Comparison of ENCODE assay signal across 11 cellular contexts in the genomic region with DNA sequence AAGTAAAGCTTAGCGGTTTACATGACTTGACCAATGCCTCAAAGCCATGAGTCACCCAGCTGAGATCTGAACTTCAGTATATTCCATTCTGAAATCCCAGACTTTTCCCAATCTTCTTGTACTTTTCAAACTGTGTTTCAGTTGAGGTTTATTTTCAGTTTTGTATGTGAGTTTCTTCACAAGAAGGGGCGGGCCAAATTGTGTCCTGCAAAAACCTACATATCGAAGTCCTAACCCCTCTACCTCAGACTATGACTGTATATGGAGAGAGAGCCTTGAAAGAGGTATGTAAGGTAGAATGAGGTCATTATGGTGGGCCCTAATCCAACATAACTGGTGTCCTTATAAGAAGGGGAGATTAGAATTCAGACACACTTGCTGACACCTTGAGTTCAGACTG. TPM values are rescaled to one million over a fixed set of nuclear protein-coding genes. Genes with fewer than 3 reads are reported as not detected.
A peak's percentile ranks its signal among the peaks of the same experiment; 100 is the strongest.
DNase-seq lines count a peak whose midpoint lies in the region; ATAC-seq and TF ChIP-seq lines count a peak whose summit lies in the region.
"Had no signal": no experiment of that assay in that cellular context is flagged by ENCODE, and none has a peak within 500 bp of the region (broad histone marks: within the 10 kb centered on the region; RNA-seq: fewer than 3 reads in every experiment).

No MANE protein-coding gene starts in this region.

- DNase-seq in hepatocyte (ENCODE audit: low spot score): no peak
- no peak for DNase-seq in pons (ENCODE audit: low spot score)
- no peak for DNase-seq in progenitor cell of endocrine pancreas (ENCODE audit: low spot score, unreplicated experiment)
- DNase-seq in SK-N-DZ (ENCODE audit: low spot score): no peak
- no peak for DNase-seq in activated effector memory CD4-positive, alpha-beta T cell treated with Interleukin-2 at 50 U/mL for 16 hours

- H4K20me1 ChIP-seq in hepatocyte (ENCODE audit: insufficient read depth, poor library complexity, severe bottlenecking): no peaks in the 10 kb centered on the region

- H3K4me3 Mint-ChIP-seq in stimulated activated memory B cell treated with anti-CD40 and anti-IgM and Interleukin-4, amounts not matched to agents 10 μg/mL and 1 μg/mL and 100 μg/mL, for 72 hours: peak overlapping the region; percentile 78
- no peak overlapping the region for H3K4me3 Mint-ChIP-seq in progenitor cell of endocrine pancreas (ENCODE audit: low read depth)
- H3K4me3 Mint-ChIP-seq: activated naive CD8-positive, alpha-beta T cell; H9 had no signal

- H3K36me3 ChIP-seq in hepatocyte (replicated peaks; ENCODE audit: insufficient read depth, low read depth): no peaks in the 10 kb centered on the region

- H3K79me2 ChIP-seq in hepatocyte: no peaks in the 10 kb centered on the region

- H3K27me3 Mint-ChIP-seq in stimulated activated memory B cell treated with anti-CD40 and anti-IgM and Interleukin-4, amounts not matched to agents 10 μg/mL and 1 μg/mL and 100 μg/mL, for 72 hours: no peaks in the 10 kb centered on the region
- H3K27me3 Mint-ChIP-seq in progenitor cell of endocrine pancreas: no peaks in the 10 kb centered on the region

- H3K27me3 ChIP-seq in hepatocyte: no peaks in the 10 kb centered on the region

- peaks cover 8% of the 10 kb centered on the region for H3K36me3 Mint-ChIP-seq in stimulated activated memory B cell treated with anti-CD40 and anti-IgM and Interleukin-4, amounts not matched to agents 10 μg/mL and 1 μg/mL and 100 μg/mL, for 72 hours
- no peaks in the 10 kb centered on the region for H3K36me3 Mint-ChIP-seq in progenitor cell of endocrine pancreas (ENCODE audit: insufficient read depth)
- H3K36me3 Mint-ChIP-seq: activated naive CD8-positive, alpha-beta T cell had no signal

- ATAC-seq in GM21381 (IDR thresholded peaks at IDR 0.05; ENCODE audit: unreplicated experiment): peak; percentile 1
- no peak for ATAC-seq in stimulated activated memory B cell treated with anti-CD40 and anti-IgM and Interleukin-4, amounts not matched to agents 10 μg/mL and 1 μg/mL and 100 μg/mL, for 72 hours

- peak overlapping the region; percentile 33 for H3K4me2 ChIP-seq in hepatocyte

- H3K4me3 ChIP-seq in hepatocyte: no peak overlapping the region

- H3K4me1 Mint-ChIP-seq in stimulated activated memory B cell treated with anti-CD40 and anti-IgM and Interleukin-4, amounts not matched to agents 10 μg/mL and 1 μg/mL and 100 μg/mL, for 72 hours: peaks cover 49% of the 10 kb centered on the region
- peaks cover 24% of the 10 kb centered on the region for H3K4me1 Mint-ChIP-seq in progenitor cell of endocrine pancreas (ENCODE audit: low read depth)

- peak overlapping the region; percentile 63 for H3K27ac ChIP-seq in VCaP
- H3K27ac ChIP-seq in hepatocyte: peak overlapping the region; percentile 27

- peaks cover 4% of the 10 kb centered on the region for H3K4me1 ChIP-seq in hepatocyte (ENCODE audit: insufficient read depth)

- no peaks in the 10 kb centered on the region for H3K9me3 ChIP-seq in hepatocyte (ENCODE audit: low read depth)

- no peak overlapping the region for H2AFZ ChIP-seq in hepatocyte

- WGBS in hepatocyte (ENCODE audit: low lambda C conversion rate, missing lambda C conversion rate): 92% methylated on average over 3 of the region's 3 CpGs

- peak overlapping the region; percentile 93 for H3K27ac Mint-ChIP-seq in stimulated activated memory B cell treated with anti-CD40 and anti-IgM and Interleukin-4, amounts not matched to agents 10 μg/mL and 1 μg/mL and 100 μg/mL, for 72 hours
- no peak overlapping the region for H3K27ac Mint-ChIP-seq in progenitor cell of endocrine pancreas
- H3K27ac Mint-ChIP-seq: activated naive CD8-positive, alpha-beta T cell had no signal

- TF ChIP-seq CTCF in VCaP (conservative IDR thresholded peaks at IDR 0.05) (no peak), hepatocyte (IDR thresholded peaks at IDR 0.05; ENCODE audit: poor library complexity) (no peak), progenitor cell of endocrine pancreas (IDR thresholded peaks at IDR 0.05; ENCODE audit: unreplicated experiment) (no peak)

- H3K9me3 Mint-ChIP-seq in stimulated activated memory B cell treated with anti-CD40 and anti-IgM and Interleukin-4, amounts not matched to agents 10 μg/mL and 1 μg/mL and 100 μg/mL, for 72 hours: peaks cover 2% of the 10 kb centered on the region
- H3K9me3 Mint-ChIP-seq in progenitor cell of endocrine pancreas (ENCODE audit: low read depth): no peaks in the 10 kb centered on the region
- H3K9me3 Mint-ChIP-seq: H9 had no signal

- no peaks in the 10 kb centered on the region for H3K9me2 ChIP-seq in hepatocyte (replicated peaks; ENCODE audit: insufficient read depth)

RNA-seq across cellular contexts. Expression of gene TLR4, which starts 0.7 kb away (rescaled TPM):
- total RNA-seq in hepatocyte (1.7 and 2.4 TPM in 2 replicates), progenitor cell of endocrine pancreas (not detected in 2 replicates)
- 0.33 and 0.90 TPM in 2 replicates for polyA plus RNA-seq in hepatocyte
- polyA plus RNA-seq in SK-N-DZ (2014; cell fraction: cytosol; rRNA removed): not detected in 2 replicates
- not detected in 2 replicates for polyA plus RNA-seq in SK-N-DZ (2014; cell fraction: nucleus; rRNA removed)
- total RNA-seq: T-helper 1 cell treated with Interleukin-12 subunit alpha and Interleukin-12 subunit beta and Interleukin-4 antibody, amounts not matched to agents 30 ng/mL and 1 ng/mL, for 36 hours had no signal
